Comparison of ENCODE assay signal across 8 cellular contexts in genomic region chr6:41705996-41706835, GRCh38. TPM values are rescaled to one million over a fixed set of nuclear protein-coding genes. Genes with fewer than 3 reads are reported as not detected.
A peak's percentile ranks its signal among the peaks of the same experiment; 100 is the strongest.
DNase-seq lines count a peak whose midpoint lies in the region; ATAC-seq and TF ChIP-seq lines count a peak whose summit lies in the region.

No MANE protein-coding gene starts in this region.

- no peaks in the 10 kb centered on the region for H3K27me3 Mint-ChIP-seq in CD14-positive monocyte (ENCODE audit: low read depth in 3 of 3)

- no peaks in the 10 kb centered on the region for H4K20me1 ChIP-seq in PC-3 (ENCODE audit: low read length)

- peaks cover 65% of the 10 kb centered on the region for H3K4me1 Mint-ChIP-seq in CD14-positive monocyte

- no peak for TF ChIP-seq POLR2A in uterus (IDR thresholded peaks at IDR 0.05)

- H3K4me3 Mint-ChIP-seq in CD14-positive monocyte, result peak overlapping the region; percentile 61 to 82

- peak; percentile 96 for DNase-seq in CD14-positive monocyte (ENCODE audit: low spot score)
- peak; percentile 40 for DNase-seq in PC-3
- peak; percentile 32 for DNase-seq in activated gamma-delta T cell treated with anti-CD3 and anti-CD28 coated beads, Interleukin-2, amount 50 U/mL, for 16 hours (ENCODE audit: low read depth)
- peak; percentile 94 for DNase-seq in germinal center (ENCODE audit: low spot score)
- DNase-seq in uterus, result peak; percentile 69 to 70

- H3F3A ChIP-seq in PC-3 (ENCODE audit: low read length, unreplicated experiment), result no peaks in the 10 kb centered on the region

- intact Hi-C loops in CD14-positive monocyte (cut with micrococcal nuclease), result loop anchor here (1.0 to 10.0 kb wide), 5 partner anchors 17 to 71 kb away; partner anchors contain the start of genes FRS3 (in 2 of the 2) and TFEB (in 1 of the 2)
- intact Hi-C loops in PC-3 (cut with micrococcal nuclease), result no loop called here
- intact Hi-C loops in uterus (cut with DNase I; ENCODE audit: low total_unique reads), result no loop called here

- H3K27ac ChIP-seq in PC-3 (ENCODE audit: low read length), result no peak overlapping the region
- H3K27ac ChIP-seq in parathyroid adenoma, result peak overlapping the region; percentile 21
- peak overlapping the region; percentile 59 to 76 for H3K27ac ChIP-seq in uterus

- TF ChIP-seq CTCF in CD14-positive monocyte (IDR thresholded peaks at IDR 0.05) (peak; percentile 98), PC-3 (conservative IDR thresholded peaks at IDR 0.05; ENCODE audit: low read depth, low read length) (peak; percentile 74), parathyroid adenoma (IDR thresholded peaks at IDR 0.05) (peak; percentile 72), uterus (IDR thresholded peaks at IDR 0.05) (peak; percentile 13 to 42 (median 32))

- POLR2A ChIA-PET in PC-3 (lab: Charles Lee; ENCODE audit: unreplicated experiment), result no interaction called here

- H3K79me2 ChIP-seq in PC-3 (ENCODE audit: low read length) (no peaks in the 10 kb centered on the region), parathyroid adenoma (peaks cover 57% of the 10 kb centered on the region)

- H3K36me3 ChIP-seq in PC-3 (ENCODE audit: low read depth, low read length) (no peaks in the 10 kb centered on the region), parathyroid adenoma (ENCODE audit: control insufficient read depth, insufficient read depth, low read length) (no peaks in the 10 kb centered on the region), uterus (no peaks in the 10 kb centered on the region)

- H3K36me3 Mint-ChIP-seq in CD14-positive monocyte, result peaks cover 43 to 54% of the 10 kb centered on the region in 2 donors

- ATAC-seq in GM19035 (IDR thresholded peaks at IDR 0.05; ENCODE audit: unreplicated experiment) (peak; percentile 70), HG03135 (IDR thresholded peaks at IDR 0.05; ENCODE audit: unreplicated experiment) (peak; percentile 72), PC-3 (peak; percentile 85)

- peaks cover 21% of the 10 kb centered on the region for H3K4me1 ChIP-seq in PC-3 (ENCODE audit: insufficient read depth, low read length)
- H3K4me1 ChIP-seq in parathyroid adenoma, result peaks cover 16% of the 10 kb centered on the region
- peaks cover 0 to 9% of the 10 kb centered on the region in 2 donors for H3K4me1 ChIP-seq in uterus

- CTCF ChIA-PET in PC-3 (lab: Charles Lee), result no interaction called here

- no TSS peak for BruUV-seq in PC-3 (replicated peaks; lab: Mats Ljungman, UMichigan)

- H3K27me3 ChIP-seq in PC-3 (ENCODE audit: low read length) (no peaks in the 10 kb centered on the region), parathyroid adenoma (ENCODE audit: control insufficient read depth, insufficient read depth, low read length) (no peaks in the 10 kb centered on the region), uterus (no peaks in the 10 kb centered on the region)

- H3K9me2 ChIP-seq in PC-3 (replicated peaks; ENCODE audit: low read length), result no peaks in the 10 kb centered on the region

- no peak overlapping the region for H3K9ac ChIP-seq in PC-3 (ENCODE audit: low read length)
- no peak overlapping the region for H3K9ac ChIP-seq in parathyroid adenoma

- H3K27ac Mint-ChIP-seq in CD14-positive monocyte, result peak overlapping the region; percentile 92 to 97 (median 95)

- H2AFZ ChIP-seq in PC-3 (ENCODE audit: low read length), result no peak overlapping the region
- peak overlapping the region; percentile 34 for H2AFZ ChIP-seq in parathyroid adenoma

- H3K9me3 Mint-ChIP-seq in CD14-positive monocyte, result no peaks in the 10 kb centered on the region

- no peaks in the 10 kb centered on the region for H3K9me3 ChIP-seq in PC-3 (ENCODE audit: low read length)
- H3K9me3 ChIP-seq in parathyroid adenoma (ENCODE audit: control insufficient read depth, low read length), result no peaks in the 10 kb centered on the region
- no peaks in the 10 kb centered on the region for H3K9me3 ChIP-seq in uterus

- no peak overlapping the region for H3K4me3 ChIP-seq in PC-3 (ENCODE audit: low read length)
- H3K4me3 ChIP-seq in parathyroid adenoma (ENCODE audit: low read depth, low read length), result no peak overlapping the region
- H3K4me3 ChIP-seq in uterus, result no peak overlapping the region

- H3K4me2 ChIP-seq in PC-3 (ENCODE audit: low read length) (peak overlapping the region; percentile 44; the same call in 1 of the 2 replicates), parathyroid adenoma (ENCODE audit: low read length) (no peak overlapping the region)

RNA-seq across cellular contexts. Expression of gene TFEB, which starts 29.2 kb away (rescaled TPM):
- 10 to 100 TPM; 42.6 to 60.0 TPM for polyA plus RNA-seq in CD14-positive monocyte
- total RNA-seq in PC-3 (2014; rRNA removed) (4.2 and 5.5 TPM in 2 replicates), uterus (10 to 100 TPM in 3 of 4 donors, 1 to 10 TPM in 1; 8.8 to 31.7 (median 17.0) TPM)

RNA-seq across cellular contexts. Expression of gene PGC, which starts 41.0 kb away (rescaled TPM):
- not detected for polyA plus RNA-seq in CD14-positive monocyte
- not detected in 2 replicates for total RNA-seq in PC-3 (2014; rRNA removed)
- 1 to 10 TPM in 1 of 4 donors, under 1 TPM in 1, not detected in 2; 0.91 to 2.1 TPM for total RNA-seq in uterus

Comparison
In these comparisons a context has a peak if more than half of its experiments do, and no peak if none do; other contexts are left out.
1. DNase-seq: peak in every context shown above with its lines; median percentile 96 in CD14-positive monocyte; 94 in germinal center; 70 in uterus; 40 in PC-3; 32 in activated gamma-delta T cell treated with anti-CD3 and anti-CD28 coated beads, Interleukin-2, amount 50 U/mL, for 16 hours.
2. CTCF ChIP-seq: peak in every context shown above with its lines; median percentile 98 in CD14-positive monocyte; 74 in PC-3; 72 in parathyroid adenoma; 32 in uterus.
3. intact Hi-C loops: an anchor here in CD14-positive monocyte (1.0 to 10.0 kb wide); none called in PC-3 and uterus.